8 cellular contexts compared by ENCODE assay signal in genomic region chr22:38982008-38982927, GRCh38. TPM values are rescaled to one million over a fixed set of nuclear protein-coding genes. Genes with fewer than 3 reads are reported as not detected.
DNase-seq lines count a peak whose midpoint lies in the region; ATAC-seq, FAIRE-seq and TF ChIP-seq lines count a peak whose summit lies in the region.

APOBEC3B (plus strand) TSS chr22:38982347; CDS start chr22:38982454, 107 bp downstream.

- DNase-seq in 8988T (peak; percentile 59), SHP77 (lab: John Stamatoyannopoulos, UW) (peak; percentile 35 to 68), glomerular visceral epithelial cell (ENCODE audit: extremely low spot score) (peak; percentile 96), pancreas (peak; percentile 61 to 95 (median 90))
- DNase-seq in activated gamma-delta T cell treated with anti-CD3 and anti-CD28 coated beads, Interleukin-2, amount 50 U/mL, for 16 hours (ENCODE audit: low read depth) = peak; percentile 64

- H3K36me3 ChIP-seq in pancreas = no peaks in the 10 kb centered on the region
- no peaks in the 10 kb centered on the region for H3K36me3 ChIP-seq in thymus (ENCODE audit: control insufficient read depth, insufficient read depth)

- H3K4me3 ChIP-seq in pancreas (peak within 1 kb of the TSS in 2 of 4 donors; percentile 14 to 17), thymus (ENCODE audit: low read length) (peak within 1 kb of the TSS; percentile 23)

- H3K27me3 ChIP-seq in pancreas (no peaks in the 10 kb centered on the region), thymus (ENCODE audit: control insufficient read depth, insufficient read depth) (no peaks in the 10 kb centered on the region)

- FAIRE-seq in pancreas (lab: Jason Lieb, UNC) = peak; percentile 81

- no peaks in the 10 kb centered on the region for H3K9me3 ChIP-seq in pancreas
- no peaks in the 10 kb centered on the region for H3K9me3 ChIP-seq in thymus (ENCODE audit: control insufficient read depth)

- 8 to 11% methylated on average over 15 to 16 of the region's 16 CpGs for WGBS in pancreas, 2 donors
- WGBS in thymus = 31% methylated on average over 16 of the region's 16 CpGs

- H3K27ac ChIP-seq in pancreas (peak within 1 kb of the TSS; percentile 84 to 92 (median 90)), thymus (ENCODE audit: low read depth) (peak within 1 kb of the TSS; percentile 76)

- TF ChIP-seq CTCF in pancreas (IDR thresholded peaks at IDR 0.05) = no peak

- peaks cover 3 to 19% (median 11%) of the 10 kb centered on the region in 3 donors for H3K4me1 ChIP-seq in pancreas
- H3K4me1 ChIP-seq in thymus (ENCODE audit: control insufficient read depth, insufficient read depth, low read length) = no peaks in the 10 kb centered on the region

- intact Hi-C loops in pancreas (cut with DNase I) = no loop called here

- ATAC-seq in GM18511 (IDR thresholded peaks at IDR 0.05; ENCODE audit: unreplicated experiment) (peak; percentile 49), HG03280 (IDR thresholded peaks at IDR 0.05; ENCODE audit: unreplicated experiment) (peak; percentile 45), pancreas (peak; percentile 84 to 94 (median 90))

RNA-seq across cellular contexts. Expression of gene APOBEC3B, which starts in this region (rescaled TPM):
- total RNA-seq in pancreas = 10 to 100 TPM in 1 of 6 donors, 1 to 10 TPM in 4, under 1 TPM in 1; 0.60 to 10.2 (median 2.7) TPM
- polyA plus RNA-seq in pancreas (1 to 10 TPM; 2.4 to 4.7 TPM), thymus (9.2 TPM)
